ENCODE assay signal across 14 cellular contexts in genomic region chr11:67357831-67358555, GRCh38. TPM values are rescaled to one million over a fixed set of nuclear protein-coding genes. Genes with fewer than 3 reads are reported as not detected.
DNase-seq lines count a peak whose midpoint lies in the region; ATAC-seq and TF ChIP-seq lines count a peak whose summit lies in the region.
"Had no signal": no experiment of that assay in that cellular context is flagged by ENCODE, and none has a peak within 500 bp of the region (broad histone marks: within the 10 kb centered on the region; RNA-seq: fewer than 3 reads in every experiment).

No MANE protein-coding gene starts in this region.

- H3K4me2 ChIP-seq in BLaER1 treated with 17β-estradiol and CSF1 and Interleukin-3, amounts not matched to agents 10 nM and 100 nM, result peak overlapping the region in 9 of 11 experiments; percentile 91 to 100 (median 99); a peak in 13 of 22 replicates
- peak overlapping the region; percentile 37 for H3K4me2 ChIP-seq in osteoblast (ENCODE audit: insufficient read depth, low read length)

- H3K79me2 ChIP-seq in osteoblast (ENCODE audit: insufficient read depth, low read length), result peaks cover 23% of the 10 kb centered on the region

- H3K4me1 Mint-ChIP-seq in endothelial cell (ENCODE audit: unreplicated experiment) (peaks cover 28% of the 10 kb centered on the region), WTC11 (peaks cover 24% of the 10 kb centered on the region)
- peaks cover 22 to 53% (median 32%) of the 10 kb centered on the region in 4 donors for H3K4me1 Mint-ChIP-seq in CD4-positive, alpha-beta memory T cell

- intact Hi-C loops in CD4-positive, alpha-beta memory T cell (cut with micrococcal nuclease), result loop anchor here (1.0 kb wide), 4 partner anchors 12 to 301 kb away; no protein-coding TSS in a partner anchor

- H3K9me3 Mint-ChIP-seq in endothelial cell (ENCODE audit: unreplicated experiment) (no peaks in the 10 kb centered on the region), WTC11 (no peaks in the 10 kb centered on the region)
- no peaks in the 10 kb centered on the region for H3K9me3 Mint-ChIP-seq in CD4-positive, alpha-beta memory T cell

- H3K36me3 Mint-ChIP-seq in endothelial cell (ENCODE audit: low read depth, unreplicated experiment) (no peaks in the 10 kb centered on the region), WTC11 (no peaks in the 10 kb centered on the region)
- H3K36me3 Mint-ChIP-seq in CD4-positive, alpha-beta memory T cell, result peaks cover 0 to 4% of the 10 kb centered on the region in 2 donors

- TF ChIP-seq CTCF in endothelial cell (IDR thresholded peaks at IDR 0.05; ENCODE audit: unreplicated experiment) (no peak), osteoblast (IDR thresholded peaks at IDR 0.05; ENCODE audit: extremely low read depth, low read depth, low read length) (no peak), WTC11 (IDR thresholded peaks at IDR 0.05) (no peak)

- DNase-seq in NCI-H226 (peak; percentile 70), endothelial cell (ENCODE audit: low spot score) (no peak), osteoblast (ENCODE audit: insufficient read length, low spot score, missing footprints) (peak; percentile 90), cerebellum (ENCODE audit: low spot score) (no peak), WTC11 (ENCODE audit: low spot score) (no peak)
- DNase-seq in CD4-positive, alpha-beta memory T cell, result no peak
- DNase-seq: activated effector memory CD4-positive, alpha-beta T cell treated with Interleukin-2 at 50 U/mL for 16 hours; dorsolateral prefrontal cortex; stimulated activated CD4-positive, alpha-beta T cell treated with anti-CD3 and anti-CD28 coated beads, Interleukin-4, amount 100 ng/mL, for 4 hours had no signal

- peak overlapping the region in 6 of 11 experiments; percentile 18 to 95 (median 68); a peak in 4 of 22 replicates for H3K9ac ChIP-seq in BLaER1 treated with 17β-estradiol and CSF1 and Interleukin-3, amounts not matched to agents 10 nM and 100 nM

- POLR2A ChIA-PET in WTC11 (lab: Charles Lee), result no interaction called here
- POLR2A ChIA-PET in CD4-positive, alpha-beta memory T cell (lab: Charles Lee; ENCODE audit: partially characterized antibody), result interaction anchor here (3.0 to 11.8 kb wide), 2 partner anchors 20 to 34 kb away, joined by 13 to 449 read pairs; partner anchors contain the start of genes CLCF1 and RAD9A

- H3K27me3 Mint-ChIP-seq in endothelial cell (ENCODE audit: unreplicated experiment) (peaks cover 5% of the 10 kb centered on the region), WTC11 (ENCODE audit: low read depth) (peaks cover 42% of the 10 kb centered on the region)
- no peaks in the 10 kb centered on the region for H3K27me3 Mint-ChIP-seq in CD4-positive, alpha-beta memory T cell

- ATAC-seq in HG03159 (IDR thresholded peaks at IDR 0.05; ENCODE audit: unreplicated experiment) (no peak), WTC11 (no peak)
- ATAC-seq: Right ventricle myocardium inferior had no signal

- CTCF ChIA-PET in WTC11 (lab: Charles Lee), result interaction anchor here (1.0 to 10.1 kb wide), 5 partner anchors 12 to 96 kb away, joined by 3 to 842 read pairs (median 8); partner anchors contain the start of gene CLCF1
- CTCF ChIA-PET in CD4-positive, alpha-beta memory T cell (lab: Charles Lee; ENCODE audit: partially characterized antibody), result interaction anchor here (0.7 to 18.4 kb wide), 3 partner anchors 12 to 23 kb away, joined by 3 to 1065 read pairs (median 23); partner anchors contain the start of genes CLCF1 and RAD9A

- peak overlapping the region in 3 of 11 experiments; percentile 18 to 99 (median 98); a peak in 5 of 22 replicates for H3K27ac ChIP-seq in BLaER1 treated with 17β-estradiol and CSF1 and Interleukin-3, amounts not matched to agents 10 nM and 100 nM
- H3K27ac ChIP-seq in osteoblast (ENCODE audit: low read depth, low read length), result peak overlapping the region; percentile 90
- H3K27ac ChIP-seq in CD4-positive, alpha-beta memory T cell (ENCODE audit: low read depth, low read length), result no peak overlapping the region
- H3K27ac ChIP-seq: C4-2B had no signal

- no peak overlapping the region for H3K4me3 ChIP-seq in BLaER1 treated with 17β-estradiol and CSF1 and Interleukin-3, amounts not matched to agents 10 nM and 100 nM
- no peak overlapping the region for H3K4me3 ChIP-seq in osteoblast (ENCODE audit: insufficient read depth, low read length)
- H3K4me3 ChIP-seq in CD4-positive, alpha-beta memory T cell (ENCODE audit: low read length in 2 of 2), result no peak overlapping the region
- H3K4me3 ChIP-seq: dorsolateral prefrontal cortex, transverse colon had no signal

- no peak overlapping the region for H2AFZ ChIP-seq in osteoblast (ENCODE audit: low read length)

- H3K27ac Mint-ChIP-seq in endothelial cell (ENCODE audit: unreplicated experiment), result no peak overlapping the region
- no peak overlapping the region for H3K27ac Mint-ChIP-seq in WTC11
- peak overlapping the region in 3 of 7 donors; percentile 29 to 59 (median 52) for H3K27ac Mint-ChIP-seq in CD4-positive, alpha-beta memory T cell

- no peaks in the 10 kb centered on the region; a peak in 2 of 22 replicates for H3K27me3 ChIP-seq in BLaER1 treated with 17β-estradiol and CSF1 and Interleukin-3, amounts not matched to agents 10 nM and 100 nM
- H3K27me3 ChIP-seq in osteoblast (ENCODE audit: insufficient read depth, low read length), result no peaks in the 10 kb centered on the region
- no peaks in the 10 kb centered on the region for H3K27me3 ChIP-seq in CD4-positive, alpha-beta memory T cell (ENCODE audit: insufficient read depth, low read length)
- H3K27me3 ChIP-seq: dorsolateral prefrontal cortex, transverse colon had no signal

- peaks cover 44 to 57% (median 47%) of the 10 kb centered on the region in 10 experiments for H3K4me1 ChIP-seq in BLaER1 treated with 17β-estradiol and CSF1 and Interleukin-3, amounts not matched to agents 10 nM and 100 nM
- peaks cover 50% of the 10 kb centered on the region for H3K4me1 ChIP-seq in osteoblast (ENCODE audit: insufficient read depth, low read length)
- H3K4me1 ChIP-seq in CD4-positive, alpha-beta memory T cell (ENCODE audit: insufficient read depth, low read length), result peaks cover 28% of the 10 kb centered on the region

- H3K4me3 Mint-ChIP-seq in endothelial cell (ENCODE audit: unreplicated experiment), result peak overlapping the region; percentile 42
- no peak overlapping the region for H3K4me3 Mint-ChIP-seq in WTC11
- no peak overlapping the region for H3K4me3 Mint-ChIP-seq in CD4-positive, alpha-beta memory T cell

- no peaks in the 10 kb centered on the region for H3K36me3 ChIP-seq in BLaER1 treated with 17β-estradiol and CSF1 and Interleukin-3, amounts not matched to agents 10 nM and 100 nM
- peaks cover 13% of the 10 kb centered on the region for H3K36me3 ChIP-seq in osteoblast (ENCODE audit: insufficient read depth, low read length)
- no peaks in the 10 kb centered on the region for H3K36me3 ChIP-seq in CD4-positive, alpha-beta memory T cell (ENCODE audit: insufficient read depth, low read length)
- H3K36me3 ChIP-seq: transverse colon had no signal

- no peaks in the 10 kb centered on the region for H3K9me3 ChIP-seq in BLaER1 treated with 17β-estradiol and CSF1 and Interleukin-3, amounts not matched to agents 10 nM and 100 nM (replicated peaks in 1 of 11)
- no peaks in the 10 kb centered on the region for H3K9me3 ChIP-seq in osteoblast (ENCODE audit: low read depth, low read length)
- H3K9me3 ChIP-seq in CD4-positive, alpha-beta memory T cell (ENCODE audit: control insufficient read depth in 1 of 2, low read length in 2 of 2), result no peaks in the 10 kb centered on the region
- H3K9me3 ChIP-seq: transverse colon had no signal

- no peaks in the 10 kb centered on the region for H4K20me1 ChIP-seq in BLaER1 treated with 17β-estradiol and CSF1 and Interleukin-3, amounts not matched to agents 10 nM and 100 nM
- H4K20me1 ChIP-seq in osteoblast (ENCODE audit: insufficient read depth, low read length), result peaks cover 18% of the 10 kb centered on the region

TF ChIP-seq in WTC11, 78 proteins besides CTCF, POLR2A, EP300 and RAD21 (continues in another document):
- TF ChIP-seq USF2 (CRISPR knock-in tag; IDR thresholded peaks at IDR 0.05), result no peak
- no peak for TF ChIP-seq ZNF263 (CRISPR knock-in tag; IDR thresholded peaks at IDR 0.05; ENCODE audit: low read depth)
- TF ChIP-seq IRF2 (CRISPR knock-in tag; IDR thresholded peaks at IDR 0.05; ENCODE audit: borderline replicate concordance, low read depth), result no peak
- no peak for TF ChIP-seq PRRX2 (CRISPR knock-in tag; IDR thresholded peaks at IDR 0.05)
- TF ChIP-seq ZBTB21 (CRISPR knock-in tag; IDR thresholded peaks at IDR 0.05; ENCODE audit: borderline replicate concordance), result no peak
- no peak for TF ChIP-seq NFYB (CRISPR knock-in tag; conservative IDR thresholded peaks at IDR 0.05; ENCODE audit: low read depth)

RNA-seq across cellular contexts. Expression of gene POLD4, which starts 4.6 kb away (rescaled TPM):
- 92.1 TPM for total RNA-seq in endothelial cell (ENCODE audit: unreplicated experiment)
- total RNA-seq in osteoblast, result 43.3 and 59.4 TPM in 2 replicates
- 4.3 TPM for total RNA-seq in cerebellum
- total RNA-seq in WTC11 (2021), result 30.3 to 38.3 TPM (median 37.7 TPM) in 3 replicates
- 10 to 100 TPM; 87.9 to 91.3 TPM for total RNA-seq in CD4-positive, alpha-beta memory T cell
- polyA plus RNA-seq in CD4-positive, alpha-beta memory T cell, result 10 to 100 TPM; 93.6 to 96.2 TPM

RNA-seq across cellular contexts. Expression of gene CLCF1, which starts 15.4 kb away (rescaled TPM):
- total RNA-seq in endothelial cell (ENCODE audit: unreplicated experiment) (12.6 TPM), osteoblast (6.2 and 6.9 TPM in 2 replicates), cerebellum (0.27 TPM), WTC11 (2021) (0.48 to 0.92 TPM (median 0.92 TPM) in 3 replicates)
- 1 to 10 TPM; 5.4 to 6.4 TPM for total RNA-seq in CD4-positive, alpha-beta memory T cell
- polyA plus RNA-seq in CD4-positive, alpha-beta memory T cell, result 1 to 10 TPM in 1 of 2 donors, under 1 TPM in 1; 0.45 to 4.4 TPM

RNA-seq across cellular contexts. Expression of gene RAD9A, which starts 33.8 kb away (rescaled TPM):
- total RNA-seq in endothelial cell (ENCODE audit: unreplicated experiment) (18.4 TPM), osteoblast (7.6 and 10.3 TPM in 2 replicates), cerebellum (19.6 TPM), WTC11 (2021) (25.7 to 45.5 TPM (median 26.7 TPM) in 3 replicates)
- total RNA-seq in CD4-positive, alpha-beta memory T cell, result 10 to 100 TPM; 51.8 to 55.9 TPM
- polyA plus RNA-seq in CD4-positive, alpha-beta memory T cell, result 1 to 10 TPM; 6.7 to 8.3 TPM

RNA-seq across cellular contexts. Expression of gene PPP1CA, which starts 43.7 kb away (rescaled TPM):
- total RNA-seq in endothelial cell (ENCODE audit: unreplicated experiment), result 249 TPM
- 161 and 169 TPM in 2 replicates for total RNA-seq in osteoblast
- total RNA-seq in cerebellum, result 41.6 TPM
- total RNA-seq in WTC11 (2021), result 220 to 222 TPM (median 221 TPM) in 3 replicates
- 100 to 1,000 TPM; 159 to 161 TPM for total RNA-seq in CD4-positive, alpha-beta memory T cell
- 100 to 1,000 TPM; 474 to 774 TPM for polyA plus RNA-seq in CD4-positive, alpha-beta memory T cell

RNA-seq across cellular contexts. Expression of gene TBC1D10C, which starts 45.9 kb away (rescaled TPM):
- 13.2 TPM for total RNA-seq in endothelial cell (ENCODE audit: unreplicated experiment)
- not detected in 2 replicates for total RNA-seq in osteoblast
- not detected for total RNA-seq in cerebellum
- 0.72 to 1.0 TPM (median 0.96 TPM) in 3 replicates for total RNA-seq in WTC11 (2021)
- 100 to 1,000 TPM; 371 to 382 TPM for total RNA-seq in CD4-positive, alpha-beta memory T cell
- polyA plus RNA-seq in CD4-positive, alpha-beta memory T cell, result 100 to 1,000 TPM; 316 to 331 TPM

Comparison
In these comparisons a context has a peak if more than half of its experiments do, and no peak if none do; other contexts are left out.
1. DNase-seq: peak in NCI-H226 (single experiment) and osteoblast (single experiment); none in endothelial cell (single experiment), cerebellum (single experiment), WTC11 (single experiment) and CD4-positive, alpha-beta memory T cell (0 of 5).